Comparison of ENCODE assay signal across 9 cellular contexts in genomic region chr11:123740787-123741158, GRCh38. TPM values are rescaled to one million over a fixed set of nuclear protein-coding genes. Genes with fewer than 3 reads are reported as not detected.
DNase-seq lines count a peak whose midpoint lies in the region; ATAC-seq and TF ChIP-seq lines count a peak whose summit lies in the region.
"Had no signal": no experiment of that assay in that cellular context is flagged by ENCODE, and none has a peak within 500 bp of the region (broad histone marks: within the 10 kb centered on the region; RNA-seq: fewer than 3 reads in every experiment).

No MANE protein-coding gene starts in this region.

- DNase-seq in CD4-positive, alpha-beta memory T cell: no peak
- no peak for DNase-seq in H7
- DNase-seq in foreskin fibroblast: peak in 1 of 2 donors; percentile 15
- DNase-seq in psoas muscle: no peak
- no peak for DNase-seq in NK-92 (lab: John Stamatoyannopoulos, UW; ENCODE audit: unreplicated experiment)
- no peak for DNase-seq in DMS79 treated with DMSO at 0.1 percent for 48 hours (lab: John Stamatoyannopoulos, UW)
- no peak for DNase-seq in HUDEP-2 (lab: John Stamatoyannopoulos, UW; ENCODE audit: unreplicated experiment in 76 of 76)

- peak overlapping the region; percentile 69 for H3K27ac ChIP-seq in CD4-positive, alpha-beta memory T cell (ENCODE audit: low read depth, low read length)
- H3K27ac ChIP-seq in psoas muscle: peak overlapping the region; percentile 89

- H3K36me3 Mint-ChIP-seq in CD4-positive, alpha-beta memory T cell: peaks cover 6 to 44% of the 10 kb centered on the region in 2 donors

- H3K9me3 ChIP-seq in CD4-positive, alpha-beta memory T cell (ENCODE audit: control insufficient read depth in 1 of 2, low read length in 2 of 2): no peaks in the 10 kb centered on the region
- H3K9me3 ChIP-seq in psoas muscle: no peaks in the 10 kb centered on the region

- POLR2A ChIA-PET in CD4-positive, alpha-beta memory T cell (lab: Charles Lee; ENCODE audit: partially characterized antibody): no interaction called here

- intact Hi-C loops in CD4-positive, alpha-beta memory T cell (cut with micrococcal nuclease): loop anchor here (5.0 to 10.0 kb wide), 2 partner anchors 374 to 1212 kb away; partner anchors contain the start of genes CCDC15 and VWA5A
- intact Hi-C loops in psoas muscle (cut with DNase I): no loop called here

- peak overlapping the region; percentile 42 to 80 for H3K4me3 ChIP-seq in CD4-positive, alpha-beta memory T cell (ENCODE audit: low read length in 2 of 2)
- H3K4me3 ChIP-seq in H7 (ENCODE audit: insufficient read depth, low read depth, low read length): peak overlapping the region; percentile 73
- peak overlapping the region; percentile 79 to 91 for H3K4me3 ChIP-seq in foreskin fibroblast (ENCODE audit: low read depth in 1 of 2, low read length in 2 of 2)
- H3K4me3 ChIP-seq in psoas muscle: peak overlapping the region; percentile 98

- CTCF ChIA-PET in CD4-positive, alpha-beta memory T cell (lab: Charles Lee; ENCODE audit: partially characterized antibody): interaction anchor here (1.0 kb wide), 1 partner anchor 1401 kb away, joined by 3 read pairs; no protein-coding TSS in a partner anchor

- no peak for TF ChIP-seq CTCF in foreskin fibroblast (IDR thresholded peaks at IDR 0.05; ENCODE audit: low read depth, low read length)
- TF ChIP-seq CTCF in psoas muscle (IDR thresholded peaks at IDR 0.05): no peak

- H3K36me3 ChIP-seq in CD4-positive, alpha-beta memory T cell (ENCODE audit: insufficient read depth, low read length): no peaks in the 10 kb centered on the region
- H3K36me3 ChIP-seq in H7 (replicated peaks; ENCODE audit: control insufficient read depth, insufficient read depth, low read length) (peaks cover 20% of the 10 kb centered on the region), psoas muscle (ENCODE audit: insufficient read depth in 1 of 2, low read depth in 1 of 2) (peaks cover 0 to 41% of the 10 kb centered on the region in 2 donors)

- peaks cover 0 to 2% of the 10 kb centered on the region in 2 donors for H3K27me3 Mint-ChIP-seq in CD4-positive, alpha-beta memory T cell

- H3K4me3 Mint-ChIP-seq in CD4-positive, alpha-beta memory T cell: peak overlapping the region; percentile 91 to 99 (median 98)

- no peaks in the 10 kb centered on the region for H3K27me3 ChIP-seq in CD4-positive, alpha-beta memory T cell (ENCODE audit: insufficient read depth, low read length)
- H3K27me3 ChIP-seq in H7 (ENCODE audit: control insufficient read depth, insufficient read depth, low read length): no peaks in the 10 kb centered on the region
- H3K27me3 ChIP-seq in psoas muscle (ENCODE audit: insufficient read depth in 3 of 3, low read length in 2 of 3): no peaks in the 10 kb centered on the region

- H3K4me1 Mint-ChIP-seq in CD4-positive, alpha-beta memory T cell: peaks cover 27 to 55% (median 37%) of the 10 kb centered on the region in 4 donors

- 0 to 4% (median 1%) methylated on average over 6 of the region's 6 CpGs for WGBS in psoas muscle, 3 donors

- H3K27ac Mint-ChIP-seq in CD4-positive, alpha-beta memory T cell: peak overlapping the region; percentile 77 to 98 (median 94)

- no peaks in the 10 kb centered on the region for H3K9me3 Mint-ChIP-seq in CD4-positive, alpha-beta memory T cell

- ATAC-seq in SK-N-SH treated with all-trans-retinoic acid at 6 μM for 48 hours (peak; percentile 12), psoas muscle (peak in 3 of 4 donors; percentile 3 to 10 (median 8))

- peaks cover 27% of the 10 kb centered on the region for H3K4me1 ChIP-seq in CD4-positive, alpha-beta memory T cell (ENCODE audit: insufficient read depth, low read length)
- H3K4me1 ChIP-seq in psoas muscle: peaks cover 22% of the 10 kb centered on the region

TF ChIP-seq in SK-N-SH treated with all-trans-retinoic acid at 6 μM for 48 hours, 23 proteins besides CTCF, POLR2A, EP300 and RAD21:
- no peak for TF ChIP-seq TCF4 (CRISPR knock-in tag; IDR thresholded peaks at IDR 0.05; ENCODE audit: borderline replicate concordance)
- no peak for TF ChIP-seq RARB (CRISPR knock-in tag; IDR thresholded peaks at IDR 0.05)
- TF ChIP-seq ZC3H10 (CRISPR knock-in tag; IDR thresholded peaks at IDR 0.05): no peak

RNA-seq across cellular contexts. Expression of gene ZNF202, which starts 0.7 kb away (rescaled TPM):
- total RNA-seq in CD4-positive, alpha-beta memory T cell: 10 to 100 TPM; 17.4 to 21.6 TPM
- 1 to 10 TPM; 1.9 to 8.5 TPM for polyA plus RNA-seq in CD4-positive, alpha-beta memory T cell
- 23.0 and 26.5 TPM in 2 replicates for total RNA-seq in H7 (2014; rRNA removed; shearing (Covaris generic))
- 10 to 100 TPM in 1 of 4 donors, 1 to 10 TPM in 3; 5.5 to 13.8 (median 7.7) TPM for total RNA-seq in psoas muscle
- 10 to 100 TPM in 2 of 3 donors, 1 to 10 TPM in 1; 5.9 to 11.9 (median 10.7) TPM for polyA plus RNA-seq in psoas muscle

RNA-seq across cellular contexts. Expression of gene OR6X1, which starts 13.5 kb away (rescaled TPM):
- total RNA-seq in CD4-positive, alpha-beta memory T cell: not detected
- not detected for polyA plus RNA-seq in CD4-positive, alpha-beta memory T cell
- total RNA-seq in H7 (2014; rRNA removed; shearing (Covaris generic)): not detected in 2 replicates
- total RNA-seq in psoas muscle: not detected
- polyA plus RNA-seq in psoas muscle: not detected
- total RNA-seq: NCI-H460 had no signal
